ENCODE assay signal across 8 cellular contexts in genomic region chr10:110225756-110226554, GRCh38. TPM values are rescaled to one million over a fixed set of nuclear protein-coding genes. Genes with fewer than 3 reads are reported as not detected.
A peak's percentile ranks its signal among the peaks of the same experiment; 100 is the strongest.
DNase-seq lines count a peak whose midpoint lies in the region; ATAC-seq and TF ChIP-seq lines count a peak whose summit lies in the region.

No MANE protein-coding gene starts in this region.

- ATAC-seq in HG02759 (IDR thresholded peaks at IDR 0.05; ENCODE audit: unreplicated experiment) (peak; percentile 76), heart right ventricle (peak; percentile 67 to 85 (median 72))

- peak overlapping the region; percentile 64 to 99 (median 81) for H3K4me3 ChIP-seq in heart right ventricle
- peak overlapping the region; percentile 66 to 79 (median 72) for H3K4me3 ChIP-seq in transverse colon

- H3K36me3 ChIP-seq in heart right ventricle = peaks cover 0 to 30% (median 0%) of the 10 kb centered on the region in 9 donors
- H3K36me3 ChIP-seq in transverse colon = peaks cover 0 to 9% (median 0%) of the 10 kb centered on the region in 4 donors

- intact Hi-C loops in heart right ventricle (cut with DNase I) = loop anchor here in 8 of 10 donors (1.0 to 10.0 kb wide), 11 partner anchors 15 to 341 kb away; partner anchors contain the start of gene ADD3 (in 2 of the 8)
- intact Hi-C loops in transverse colon (cut with DNase I; ENCODE audit: low total_unique reads) = loop anchor here (2.0 to 5.0 kb wide), 2 partner anchors 17 to 46 kb away; no protein-coding TSS in a partner anchor

- TF ChIP-seq CTCF in GM12872 (IDR thresholded peaks at IDR 0.05; ENCODE audit: insufficient read depth, low read depth, low read length) (peak; percentile 76), heart right ventricle (IDR thresholded peaks at IDR 0.05) (peak; percentile 54 to 85 (median 71)), transverse colon (IDR thresholded peaks at IDR 0.05) (peak; percentile 69 to 87 (median 73))

- H3K27me3 ChIP-seq in heart right ventricle = no peaks in the 10 kb centered on the region
- H3K27me3 ChIP-seq in transverse colon = no peaks in the 10 kb centered on the region

- DNase-seq in NCI-H1105 (lab: John Stamatoyannopoulos, UW) = peak; percentile 63
- DNase-seq in SW480 (ENCODE audit: low spot score) = peak; percentile 90
- DNase-seq in heart right ventricle = peak; percentile 92 to 93
- peak; percentile 96 for DNase-seq in pons (ENCODE audit: low spot score)
- DNase-seq in transverse colon = peak; percentile 93

- peak; percentile 36 for TF ChIP-seq POLR2A in transverse colon (IDR thresholded peaks at IDR 0.05)

- no peak for TF ChIP-seq EP300 in transverse colon (IDR thresholded peaks at IDR 0.05; ENCODE audit: low read depth)

- H3K4me1 ChIP-seq in heart right ventricle (peaks cover 7 to 60% (median 45%) of the 10 kb centered on the region in 9 donors), transverse colon (peaks cover 9 to 50% (median 18%) of the 10 kb centered on the region in 4 donors)

- in situ Hi-C loops in transverse colon (cut with MboI; ENCODE audit: low pct_ligation_motif_present in 1 of 4, low pct_unique_long_range_greater_than_20kb in 1 of 4, low sequenced_read_pairs in 3 of 4) = no loop called here

- H3K9me3 ChIP-seq in heart right ventricle = no peaks in the 10 kb centered on the region
- no peaks in the 10 kb centered on the region for H3K9me3 ChIP-seq in transverse colon

- 0 to 1% (median 1%) methylated on average over 80 to 96 of the region's 104 CpGs for WGBS in adipose tissue, 3 donors
- 0 to 1% methylated on average over 81 to 104 of the region's 104 CpGs for WGBS in heart right ventricle, 2 donors
- WGBS in transverse colon (ENCODE audit: low coverage in 1 of 2), 2 donors = 0 to 1% methylated on average over 5 to 77 of the region's 104 CpGs

- peak overlapping the region; percentile 2 for H3K27ac ChIP-seq in adipose tissue (ENCODE audit: low read depth, low read length)
- peak overlapping the region; percentile 85 to 93 (median 88) for H3K27ac ChIP-seq in heart right ventricle
- H3K27ac ChIP-seq in transverse colon = peak overlapping the region; percentile 83 to 99 (median 97)

RNA-seq across cellular contexts. Expression of gene MXI1, which starts 18.6 kb away (rescaled TPM):
- polyA plus RNA-seq in adipose tissue (10 to 100 TPM; 16.6 to 28.8 (median 24.2) TPM), heart right ventricle (10 to 100 TPM; 27.3 to 30.4 TPM)
- total RNA-seq in heart right ventricle (100 to 1,000 TPM in 1 of 10 donors, 10 to 100 TPM in 9; 48.7 to 100 (median 63.3) TPM), transverse colon (10 to 100 TPM; 44.8 to 96.5 (median 65.3) TPM)

Comparison
In these comparisons a context has a peak if more than half of its experiments do, and no peak if none do; other contexts are left out.
1. Peak in every context shown above with its lines: DNase-seq, ATAC-seq, H3K4me3 ChIP-seq and H3K27ac ChIP-seq.
2. H3K27ac ChIP-seq: peak in every context shown above with its lines; median percentile 97 in transverse colon; 88 in heart right ventricle; 2 in adipose tissue.